17 cellular contexts compared by ENCODE assay signal in the genomic region with DNA sequence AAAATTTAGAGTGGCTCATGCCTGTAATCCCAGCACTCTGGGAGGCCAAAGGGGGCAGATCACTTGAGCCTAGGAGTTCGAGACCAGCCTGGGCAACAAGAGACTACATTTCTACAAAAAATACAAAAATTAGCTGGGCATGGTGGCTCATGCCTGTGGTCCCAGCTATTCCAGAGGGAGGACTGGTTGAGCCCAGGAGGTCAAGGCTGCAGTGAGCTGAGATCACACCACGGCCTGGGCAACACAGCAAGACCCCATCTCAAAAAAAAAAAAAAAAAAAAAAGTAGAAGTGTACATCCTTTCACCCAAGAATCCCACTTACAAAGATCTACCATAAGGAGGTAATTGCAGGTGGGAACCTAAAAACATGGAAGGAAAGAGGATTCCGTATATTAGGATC. TPM values are rescaled to one million over a fixed set of nuclear protein-coding genes. Genes with fewer than 3 reads are reported as not detected.
"Had no signal": no experiment of that assay in that cellular context is flagged by ENCODE, and none has a peak within 500 bp of the region (broad histone marks: within the 10 kb centered on the region; RNA-seq: fewer than 3 reads in every experiment).

No MANE protein-coding gene starts in this region.

RNA-seq across cellular contexts. Expression of gene C18orf63, which starts 30.1 kb away (rescaled TPM):
- total RNA-seq: activated CD4-positive, alpha-beta memory T cell treated with anti-CD3 and anti-CD28 coated beads, Interleukin-2, amount 10 ng/mL, durations not matched to agents 7 days and 5 days; activated CD4-positive, alpha-beta T cell treated with anti-CD3 and anti-CD28 coated beads, Interleukin-2, amount 10 ng/mL, durations not matched to agents 24 days and 14 days; activated naive CD4-positive, alpha-beta T cell treated with anti-CD3 and anti-CD28 coated beads for 36 hours; activated naive CD8-positive, alpha-beta T cell treated with anti-CD3 and anti-CD28 coated beads, Interleukin-2, amount 10 ng/mL, durations not matched to agents 7 days and 5 days; activated T-cell treated with anti-CD3 and anti-CD28 coated beads, Interleukin-2, amount 50 U/mL, for 72 hours; cerebellum; endodermal cell; fibroblast of lung; glomerular endothelial cell; lung microvascular endothelial cell; naive thymus-derived CD8-positive, alpha-beta T cell; omental fat pad; psoas muscle; smooth muscle cell; thyroid gland; vagina had no signal
- polyA plus RNA-seq: fibroblast of lung; naive thymus-derived CD8-positive, alpha-beta T cell; psoas muscle; SK-N-SH; smooth muscle cell had no signal
